ENCODE assay signal across 14 cellular contexts in the genomic region with DNA sequence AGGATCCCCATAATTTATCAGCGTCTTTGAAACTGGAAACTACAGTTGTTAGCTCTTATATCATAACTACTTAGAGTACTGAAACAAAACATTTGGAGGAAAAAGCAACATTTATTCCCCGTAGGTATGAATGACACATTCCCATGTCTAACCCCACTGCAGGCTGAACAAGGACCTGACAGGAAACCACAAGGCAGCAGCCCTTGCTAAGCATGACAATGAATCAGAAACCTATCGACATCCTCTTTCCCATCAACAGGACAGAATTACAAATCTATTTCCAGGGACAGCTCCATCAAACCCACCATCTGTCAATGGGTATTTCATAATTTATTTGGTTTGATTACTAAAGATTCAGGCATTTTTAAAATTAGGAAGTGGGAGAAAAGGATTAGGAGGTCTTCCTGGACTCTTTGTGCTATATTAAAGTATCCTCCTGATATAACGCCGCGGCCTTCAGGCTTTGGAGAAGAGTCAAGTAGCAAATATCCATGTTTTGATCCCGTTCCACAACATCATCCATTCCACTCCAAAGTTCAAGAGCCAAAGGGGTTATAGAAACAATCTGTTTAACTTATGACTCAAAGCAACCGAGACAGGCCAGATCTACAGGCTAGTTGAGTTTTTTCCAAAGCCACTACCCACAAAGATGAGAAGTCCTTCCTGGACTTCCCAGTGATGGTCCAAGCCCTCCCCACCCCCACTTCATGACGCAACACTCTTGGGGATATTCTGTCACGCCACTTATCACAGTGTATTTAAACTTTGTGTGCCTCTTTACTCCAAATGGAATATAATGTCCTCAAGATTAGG. TPM values are rescaled to one million over a fixed set of nuclear protein-coding genes. Genes with fewer than 3 reads are reported as not detected.
A peak's percentile ranks its signal among the peaks of the same experiment; 100 is the strongest.
DNase-seq lines count a peak whose midpoint lies in the region; ATAC-seq and TF ChIP-seq lines count a peak whose summit lies in the region.
"Had no signal": no experiment of that assay in that cellular context is flagged by ENCODE, and none has a peak within 500 bp of the region (broad histone marks: within the 10 kb centered on the region; RNA-seq: fewer than 3 reads in every experiment).

No MANE protein-coding gene starts in this region.

- peaks cover 11% of the 10 kb centered on the region for H3K4me1 Mint-ChIP-seq in CD14-positive monocyte

- no peak for ATAC-seq in GM21360 (IDR thresholded peaks at IDR 0.05; ENCODE audit: unreplicated experiment)
- ATAC-seq: upper lobe of right lung had no signal

- H3K36me3 Mint-ChIP-seq in CD14-positive monocyte, result no peaks in the 10 kb centered on the region

- no peak overlapping the region for H3K4me3 ChIP-seq in choroid plexus epithelial cell (ENCODE audit: low read depth, low read length)
- H3K4me3 ChIP-seq: upper lobe of right lung had no signal

- H3K9me3 Mint-ChIP-seq in CD14-positive monocyte, result no peaks in the 10 kb centered on the region

- no peak overlapping the region for H3K27ac Mint-ChIP-seq in CD14-positive monocyte

- no peaks in the 10 kb centered on the region for H3K27me3 Mint-ChIP-seq in CD14-positive monocyte (ENCODE audit: low read depth in 3 of 3)

- TF ChIP-seq CTCF in CD14-positive monocyte (IDR thresholded peaks at IDR 0.05) (no peak), choroid plexus epithelial cell (conservative IDR thresholded peaks at IDR 0.05; ENCODE audit: low read depth, low read length) (no peak)

- no peak overlapping the region for H3K4me3 Mint-ChIP-seq in CD14-positive monocyte

- intact Hi-C loops in CD14-positive monocyte (cut with micrococcal nuclease), result no loop called here
- intact Hi-C loops in posterior vena cava (cut with DNase I), result no loop called here

- DNase-seq in CD14-positive monocyte (ENCODE audit: low spot score) (peak; percentile 49), M059J (ENCODE audit: low read depth) (peak; percentile 96), choroid plexus epithelial cell (ENCODE audit: low read depth) (peak; percentile 84), myocyte (ENCODE audit: low read depth) (peak; percentile 58), KG1 (lab: John Stamatoyannopoulos, UW) (no peak), posterior vena cava (ENCODE audit: low spot score) (no peak), cerebellar cortex (ENCODE audit: low spot score) (no peak)
- DNase-seq: activated effector memory CD4-positive, alpha-beta T cell treated with Interleukin-2 at 50 U/mL for 16 hours; DMS79 treated with DMSO at 0.1 percent for 48 hours; NCI-H748 treated with DMSO at 0.1 percent for 48 hours; stimulated activated CD4-positive, alpha-beta T cell treated with anti-CD3 and anti-CD28 coated beads, Interleukin-2, amount 100 ng/mL, for 24 hours; upper lobe of right lung had no signal

RNA-seq across cellular contexts. Expression of gene FAM216B, which starts 51.2 kb away (rescaled TPM):
- not detected for polyA plus RNA-seq in CD14-positive monocyte
- not detected in 2 replicates for total RNA-seq in M059J (2014; rRNA removed; shearing (Covaris generic))
- total RNA-seq in myocyte (not detected in 2 replicates), posterior vena cava (under 1 TPM in 1 of 2 donors, not detected in 1; 0.23 TPM)
- not detected for polyA plus RNA-seq in myocyte (2012)
- total RNA-seq: epithelial cell of proximal tubule, upper lobe of right lung had no signal

Comparison
In these comparisons a context has a peak if more than half of its experiments do, and no peak if none do; other contexts are left out.
1. DNase-seq: peak in CD14-positive monocyte (single experiment), M059J (single experiment), choroid plexus epithelial cell (single experiment) and myocyte (single experiment); none in KG1 (single experiment), posterior vena cava (single experiment) and cerebellar cortex (single experiment).